In genomic region chr7:95446618-95447017, GRCh38 we compare ENCODE assay signal across 2 cellular contexts.
A peak's percentile ranks its signal among the peaks of the same experiment; 100 is the strongest.
TF ChIP-seq lines count a peak whose summit lies in the region.

No MANE protein-coding gene starts in this region.

TF ChIP-seq in A549, 52 proteins besides CTCF, POLR2A, EP300 and RAD21:
- no peak for TF ChIP-seq EHMT2 (IDR thresholded peaks at IDR 0.05; ENCODE audit: low read depth)
- no peak for TF ChIP-seq HES2 (IDR thresholded peaks at IDR 0.05)
- no peak for TF ChIP-seq NFE2L2 (conservative IDR thresholded peaks at IDR 0.05; ENCODE audit: low read length)
- TF ChIP-seq PBX3 (IDR thresholded peaks at IDR 0.05), result no peak
- TF ChIP-seq POLR2AphosphoS2 (conservative IDR thresholded peaks at IDR 0.05; ENCODE audit: low read length), result no peak
- TF ChIP-seq ZC3H11A (IDR thresholded peaks at IDR 0.05), result no peak
- no peak for TF ChIP-seq JUNB (IDR thresholded peaks at IDR 0.05)
- TF ChIP-seq ZSCAN20 (CRISPR knock-in tag; IDR thresholded peaks at IDR 0.05), result no peak
- no peak for TF ChIP-seq MAZ (IDR thresholded peaks at IDR 0.05; ENCODE audit: borderline replicate concordance, low read depth, low read length)
- TF ChIP-seq HOXB5 (CRISPR knock-in tag; IDR thresholded peaks at IDR 0.05), result no peak
- TF ChIP-seq CHD2 (IDR thresholded peaks at IDR 0.05; ENCODE audit: low read length, partially characterized antibody), result no peak
- TF ChIP-seq NPAS2 (CRISPR knock-in tag; IDR thresholded peaks at IDR 0.05; ENCODE audit: borderline replicate concordance), result no peak
- TF ChIP-seq HEYL (CRISPR knock-in tag; IDR thresholded peaks at IDR 0.05), result no peak
- no peak for TF ChIP-seq TFCP2L1 (CRISPR knock-in tag; IDR thresholded peaks at IDR 0.05)
- TF ChIP-seq PHF8 (IDR thresholded peaks at IDR 0.05; ENCODE audit: borderline replicate concordance, low read depth), result no peak

TF ChIP-seq in K562, 482 proteins besides CTCF, POLR2A, EP300 and RAD21:
- TF ChIP-seq SOX6 (IDR thresholded peaks at IDR 0.05) (no peak), ID3 (CRISPR knock-in tag; IDR thresholded peaks at IDR 0.05) (no peak), ID3 (tag; IDR thresholded peaks at IDR 0.05) (no peak), TAL1 (IDR thresholded peaks at IDR 0.05) (peak; percentile 39; the same call in 1 of the 2 replicates), ZZZ3 (IDR thresholded peaks at IDR 0.05) (no peak), ZNF511 (CRISPR knock-in tag; IDR thresholded peaks at IDR 0.05) (no peak), CBFA2T3 (IDR thresholded peaks at IDR 0.05) (peak; percentile 60), U2AF1 (optimal IDR thresholded peaks at IDR 0.05; ENCODE audit: low read depth, low read length) (no peak), STAT6 (CRISPR knock-in tag; IDR thresholded peaks at IDR 0.05) (no peak), ZNF766 (CRISPR knock-in tag; conservative IDR thresholded peaks at IDR 0.05) (peak; percentile 98), KDM5B (IDR thresholded peaks at IDR 0.05; ENCODE audit: insufficient replicate concordance, low read depth, low read length) (no peak), CBFA2T2 (conservative IDR thresholded peaks at IDR 0.05) (peak; percentile 28; the same call in 1 of the 2 replicates), ARID1B (IDR thresholded peaks at IDR 0.05) (peak; percentile 49), BRD9 (IDR thresholded peaks at IDR 0.05; ENCODE audit: low read depth, partially characterized antibody) (no peak), TCF3 (CRISPR knock-in tag; IDR thresholded peaks at IDR 0.05) (peak; percentile 41), TEAD4 (IDR thresholded peaks at IDR 0.05; ENCODE audit: low read length) (peak; percentile 57), TEAD4 (CRISPR knock-in tag; IDR thresholded peaks at IDR 0.05; ENCODE audit: borderline replicate concordance) (no peak)
